In genomic region chr2:108370080-108370479, GRCh38 we compare ENCODE assay signal across 1 cellular context.
TF ChIP-seq lines count a peak whose summit lies in the region.

No MANE protein-coding gene starts in this region.

TF ChIP-seq in IMR-90, 13 proteins besides CTCF, POLR2A, EP300 and RAD21:
- no peak for TF ChIP-seq CHD1 (IDR thresholded peaks at IDR 0.05; ENCODE audit: low read depth, low read length)
- TF ChIP-seq SMC3 (IDR thresholded peaks at IDR 0.05; ENCODE audit: low read depth, low read length) = no peak
- peak; percentile 78 for TF ChIP-seq FOS (IDR thresholded peaks at IDR 0.05; ENCODE audit: low read depth, low read length)
- no peak for TF ChIP-seq ELK1 (IDR thresholded peaks at IDR 0.05; ENCODE audit: borderline replicate concordance, low read depth, low read length)
- TF ChIP-seq CEBPB (IDR thresholded peaks at IDR 0.05; ENCODE audit: low read depth, low read length) = no peak
- TF ChIP-seq USF2 (IDR thresholded peaks at IDR 0.05; ENCODE audit: low read depth, low read length) = no peak
